In the genomic region with DNA sequence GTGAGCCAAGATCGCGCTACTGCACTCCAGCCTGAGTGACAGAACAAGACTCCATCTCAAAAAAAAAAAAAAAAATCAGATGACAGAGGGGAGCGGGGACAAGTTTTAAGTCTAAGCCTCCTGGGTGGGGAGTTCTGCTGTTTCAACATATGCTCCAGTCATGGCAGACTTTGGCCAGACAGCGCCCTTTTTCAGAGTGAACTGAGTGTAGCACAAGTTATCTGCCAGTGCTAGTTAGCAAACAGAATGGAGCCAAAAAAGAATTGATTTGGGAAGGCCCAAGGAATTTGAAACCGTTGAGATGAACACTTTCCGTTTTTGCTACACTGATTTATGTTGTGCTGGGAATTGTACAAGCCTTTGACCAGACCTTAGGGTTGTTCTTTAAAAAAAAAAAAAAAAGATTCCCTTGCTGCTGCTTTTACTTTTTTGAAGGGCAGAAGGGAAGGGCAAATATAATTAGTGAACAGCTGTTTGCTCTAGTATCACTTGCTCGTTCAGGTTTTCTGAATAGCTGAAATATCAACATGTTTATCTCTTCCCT, we compare ENCODE assay signal across 1 cellular context.
A peak's percentile ranks its signal among the peaks of the same experiment; 100 is the strongest.
TF ChIP-seq lines count a peak whose summit lies in the region.

No MANE protein-coding gene starts in this region.

TF ChIP-seq in HepG2, 621 proteins besides CTCF, POLR2A, EP300 and RAD21 (continued from another document and continues in another):
- TF ChIP-seq, protein P1, sequence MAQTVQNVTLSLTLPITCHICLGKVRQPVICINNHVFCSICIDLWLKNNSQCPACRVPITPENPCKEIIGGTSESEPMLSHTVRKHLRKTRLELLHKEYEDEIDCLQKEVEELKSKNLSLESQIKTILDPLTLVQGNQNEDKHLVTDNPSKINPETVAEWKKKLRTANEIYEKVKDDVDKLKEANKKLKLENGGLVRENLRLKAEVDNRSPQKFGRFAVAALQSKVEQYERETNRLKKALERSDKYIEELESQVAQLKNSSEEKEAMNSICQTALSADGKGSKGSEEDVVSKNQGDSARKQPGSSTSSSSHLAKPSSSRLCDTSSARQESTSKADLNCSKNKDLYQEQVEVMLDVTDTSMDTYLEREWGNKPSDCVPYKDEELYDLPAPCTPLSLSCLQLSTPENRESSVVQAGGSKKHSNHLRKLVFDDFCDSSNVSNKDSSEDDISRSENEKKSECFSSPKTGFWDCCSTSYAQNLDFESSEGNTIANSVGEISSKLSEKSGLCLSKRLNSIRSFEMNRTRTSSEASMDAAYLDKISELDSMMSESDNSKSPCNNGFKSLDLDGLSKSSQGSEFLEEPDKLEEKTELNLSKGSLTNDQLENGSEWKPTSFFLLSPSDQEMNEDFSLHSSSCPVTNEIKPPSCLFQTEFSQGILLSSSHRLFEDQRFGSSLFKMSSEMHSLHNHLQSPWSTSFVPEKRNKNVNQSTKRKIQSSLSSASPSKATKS (CRISPR knock-in tag; IDR thresholded peaks at IDR 0.05): no peak
- no peak for TF ChIP-seq PRPF4 (IDR thresholded peaks at IDR 0.05; ENCODE audit: low read depth, low read length, poor library complexity, severe bottlenecking)
- no peak for TF ChIP-seq ZNF121 (CRISPR knock-in tag; IDR thresholded peaks at IDR 0.05)
- TF ChIP-seq, protein P2, sequence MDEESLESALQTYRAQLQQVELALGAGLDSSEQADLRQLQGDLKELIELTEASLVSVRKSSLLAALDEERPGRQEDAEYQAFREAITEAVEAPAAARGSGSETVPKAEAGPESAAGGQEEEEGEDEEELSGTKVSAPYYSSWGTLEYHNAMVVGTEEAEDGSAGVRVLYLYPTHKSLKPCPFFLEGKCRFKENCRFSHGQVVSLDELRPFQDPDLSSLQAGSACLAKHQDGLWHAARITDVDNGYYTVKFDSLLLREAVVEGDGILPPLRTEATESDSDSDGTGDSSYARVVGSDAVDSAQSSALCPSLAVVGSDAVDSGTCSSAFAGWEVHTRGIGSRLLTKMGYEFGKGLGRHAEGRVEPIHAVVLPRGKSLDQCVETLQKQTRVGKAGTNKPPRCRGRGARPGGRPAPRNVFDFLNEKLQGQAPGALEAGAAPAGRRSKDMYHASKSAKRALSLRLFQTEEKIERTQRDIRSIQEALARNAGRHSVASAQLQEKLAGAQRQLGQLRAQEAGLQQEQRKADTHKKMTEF (CRISPR knock-in tag; IDR thresholded peaks at IDR 0.05): peak; percentile 65
- TF ChIP-seq NR2C2 (CRISPR knock-in tag; IDR thresholded peaks at IDR 0.05; ENCODE audit: borderline replicate concordance): no peak
- TF ChIP-seq, protein P3, sequence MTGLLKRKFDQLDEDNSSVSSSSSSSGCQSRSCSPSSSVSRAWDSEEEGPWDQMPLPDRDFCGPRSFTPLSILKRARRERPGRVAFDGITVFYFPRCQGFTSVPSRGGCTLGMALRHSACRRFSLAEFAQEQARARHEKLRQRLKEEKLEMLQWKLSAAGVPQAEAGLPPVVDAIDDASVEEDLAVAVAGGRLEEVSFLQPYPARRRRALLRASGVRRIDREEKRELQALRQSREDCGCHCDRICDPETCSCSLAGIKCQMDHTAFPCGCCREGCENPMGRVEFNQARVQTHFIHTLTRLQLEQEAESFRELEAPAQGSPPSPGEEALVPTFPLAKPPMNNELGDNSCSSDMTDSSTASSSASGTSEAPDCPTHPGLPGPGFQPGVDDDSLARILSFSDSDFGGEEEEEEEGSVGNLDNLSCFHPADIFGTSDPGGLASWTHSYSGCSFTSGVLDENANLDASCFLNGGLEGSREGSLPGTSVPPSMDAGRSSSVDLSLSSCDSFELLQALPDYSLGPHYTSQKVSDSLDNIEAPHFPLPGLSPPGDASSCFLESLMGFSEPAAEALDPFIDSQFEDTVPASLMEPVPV (CRISPR knock-in tag; IDR thresholded peaks at IDR 0.05): no peak
- TF ChIP-seq, protein P4, sequence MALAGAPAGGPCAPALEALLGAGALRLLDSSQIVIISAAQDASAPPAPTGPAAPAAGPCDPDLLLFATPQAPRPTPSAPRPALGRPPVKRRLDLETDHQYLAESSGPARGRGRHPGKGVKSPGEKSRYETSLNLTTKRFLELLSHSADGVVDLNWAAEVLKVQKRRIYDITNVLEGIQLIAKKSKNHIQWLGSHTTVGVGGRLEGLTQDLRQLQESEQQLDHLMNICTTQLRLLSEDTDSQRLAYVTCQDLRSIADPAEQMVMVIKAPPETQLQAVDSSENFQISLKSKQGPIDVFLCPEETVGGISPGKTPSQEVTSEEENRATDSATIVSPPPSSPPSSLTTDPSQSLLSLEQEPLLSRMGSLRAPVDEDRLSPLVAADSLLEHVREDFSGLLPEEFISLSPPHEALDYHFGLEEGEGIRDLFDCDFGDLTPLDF (CRISPR knock-in tag; IDR thresholded peaks at IDR 0.05): no peak
- TF ChIP-seq, protein P5, sequence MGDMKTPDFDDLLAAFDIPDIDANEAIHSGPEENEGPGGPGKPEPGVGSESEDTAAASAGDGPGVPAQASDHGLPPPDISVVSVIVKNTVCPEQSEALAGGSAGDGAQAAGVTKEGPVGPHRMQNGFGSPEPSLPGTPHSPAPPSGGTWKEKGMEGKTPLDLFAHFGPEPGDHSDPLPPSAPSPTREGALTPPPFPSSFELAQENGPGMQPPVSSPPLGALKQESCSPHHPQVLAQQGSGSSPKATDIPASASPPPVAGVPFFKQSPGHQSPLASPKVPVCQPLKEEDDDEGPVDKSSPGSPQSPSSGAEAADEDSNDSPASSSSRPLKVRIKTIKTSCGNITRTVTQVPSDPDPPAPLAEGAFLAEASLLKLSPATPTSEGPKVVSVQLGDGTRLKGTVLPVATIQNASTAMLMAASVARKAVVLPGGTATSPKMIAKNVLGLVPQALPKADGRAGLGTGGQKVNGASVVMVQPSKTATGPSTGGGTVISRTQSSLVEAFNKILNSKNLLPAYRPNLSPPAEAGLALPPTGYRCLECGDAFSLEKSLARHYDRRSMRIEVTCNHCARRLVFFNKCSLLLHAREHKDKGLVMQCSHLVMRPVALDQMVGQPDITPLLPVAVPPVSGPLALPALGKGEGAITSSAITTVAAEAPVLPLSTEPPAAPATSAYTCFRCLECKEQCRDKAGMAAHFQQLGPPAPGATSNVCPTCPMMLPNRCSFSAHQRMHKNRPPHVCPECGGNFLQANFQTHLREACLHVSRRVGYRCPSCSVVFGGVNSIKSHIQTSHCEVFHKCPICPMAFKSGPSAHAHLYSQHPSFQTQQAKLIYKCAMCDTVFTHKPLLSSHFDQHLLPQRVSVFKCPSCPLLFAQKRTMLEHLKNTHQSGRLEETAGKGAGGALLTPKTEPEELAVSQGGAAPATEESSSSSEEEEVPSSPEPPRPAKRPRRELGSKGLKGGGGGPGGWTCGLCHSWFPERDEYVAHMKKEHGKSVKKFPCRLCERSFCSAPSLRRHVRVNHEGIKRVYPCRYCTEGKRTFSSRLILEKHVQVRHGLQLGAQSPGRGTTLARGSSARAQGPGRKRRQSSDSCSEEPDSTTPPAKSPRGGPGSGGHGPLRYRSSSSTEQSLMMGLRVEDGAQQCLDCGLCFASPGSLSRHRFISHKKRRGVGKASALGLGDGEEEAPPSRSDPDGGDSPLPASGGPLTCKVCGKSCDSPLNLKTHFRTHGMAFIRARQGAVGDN (CRISPR knock-in tag; IDR thresholded peaks at IDR 0.05): peak; percentile 29; the same call in 1 of the 2 replicates
- TF ChIP-seq SOX13 (IDR thresholded peaks at IDR 0.05): no peak
- peak in 1 of 2 experiments; percentile 58; a peak in 2 of 4 replicates for TF ChIP-seq SOX13 (CRISPR knock-in tag; conservative IDR thresholded peaks at IDR 0.05 in 1 of 2, IDR thresholded peaks at IDR 0.05 in 1 of 2)
- TF ChIP-seq NFKBIZ (CRISPR knock-in tag; IDR thresholded peaks at IDR 0.05): no peak
- TF ChIP-seq ZNF468 (CRISPR knock-in tag; IDR thresholded peaks at IDR 0.05): no peak
- no peak for TF ChIP-seq HCFC1 (IDR thresholded peaks at IDR 0.05; ENCODE audit: low read depth, low read length)
- TF ChIP-seq, protein P6, sequence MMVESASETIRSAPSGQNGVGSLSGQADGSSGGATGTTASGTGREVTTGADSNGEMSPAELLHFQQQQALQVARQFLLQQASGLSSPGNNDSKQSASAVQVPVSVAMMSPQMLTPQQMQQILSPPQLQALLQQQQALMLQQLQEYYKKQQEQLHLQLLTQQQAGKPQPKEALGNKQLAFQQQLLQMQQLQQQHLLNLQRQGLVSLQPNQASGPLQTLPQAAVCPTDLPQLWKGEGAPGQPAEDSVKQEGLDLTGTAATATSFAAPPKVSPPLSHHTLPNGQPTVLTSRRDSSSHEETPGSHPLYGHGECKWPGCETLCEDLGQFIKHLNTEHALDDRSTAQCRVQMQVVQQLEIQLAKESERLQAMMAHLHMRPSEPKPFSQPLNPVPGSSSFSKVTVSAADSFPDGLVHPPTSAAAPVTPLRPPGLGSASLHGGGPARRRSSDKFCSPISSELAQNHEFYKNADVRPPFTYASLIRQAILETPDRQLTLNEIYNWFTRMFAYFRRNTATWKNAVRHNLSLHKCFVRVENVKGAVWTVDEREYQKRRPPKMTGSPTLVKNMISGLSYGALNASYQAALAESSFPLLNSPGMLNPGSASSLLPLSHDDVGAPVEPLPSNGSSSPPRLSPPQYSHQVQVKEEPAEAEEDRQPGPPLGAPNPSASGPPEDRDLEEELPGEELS (CRISPR knock-in tag; IDR thresholded peaks at IDR 0.05): 0 out of 2 replicates have a peak, but pooled peaks have one; percentile 50
- TF ChIP-seq, protein P7, sequence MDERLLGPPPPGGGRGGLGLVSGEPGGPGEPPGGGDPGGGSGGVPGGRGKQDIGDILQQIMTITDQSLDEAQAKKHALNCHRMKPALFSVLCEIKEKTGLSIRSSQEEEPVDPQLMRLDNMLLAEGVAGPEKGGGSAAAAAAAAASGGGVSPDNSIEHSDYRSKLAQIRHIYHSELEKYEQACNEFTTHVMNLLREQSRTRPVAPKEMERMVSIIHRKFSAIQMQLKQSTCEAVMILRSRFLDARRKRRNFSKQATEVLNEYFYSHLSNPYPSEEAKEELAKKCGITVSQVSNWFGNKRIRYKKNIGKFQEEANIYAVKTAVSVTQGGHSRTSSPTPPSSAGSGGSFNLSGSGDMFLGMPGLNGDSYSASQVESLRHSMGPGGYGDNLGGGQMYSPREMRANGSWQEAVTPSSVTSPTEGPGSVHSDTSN (CRISPR knock-in tag; IDR thresholded peaks at IDR 0.05): no peak
- TF ChIP-seq, protein P8, sequence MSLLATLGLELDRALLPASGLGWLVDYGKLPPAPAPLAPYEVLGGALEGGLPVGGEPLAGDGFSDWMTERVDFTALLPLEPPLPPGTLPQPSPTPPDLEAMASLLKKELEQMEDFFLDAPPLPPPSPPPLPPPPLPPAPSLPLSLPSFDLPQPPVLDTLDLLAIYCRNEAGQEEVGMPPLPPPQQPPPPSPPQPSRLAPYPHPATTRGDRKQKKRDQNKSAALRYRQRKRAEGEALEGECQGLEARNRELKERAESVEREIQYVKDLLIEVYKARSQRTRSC (CRISPR knock-in tag; IDR thresholded peaks at IDR 0.05; ENCODE audit: low read depth): no peak
- TF ChIP-seq, protein P9, sequence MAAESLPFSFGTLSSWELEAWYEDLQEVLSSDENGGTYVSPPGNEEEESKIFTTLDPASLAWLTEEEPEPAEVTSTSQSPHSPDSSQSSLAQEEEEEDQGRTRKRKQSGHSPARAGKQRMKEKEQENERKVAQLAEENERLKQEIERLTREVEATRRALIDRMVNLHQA (CRISPR knock-in tag; IDR thresholded peaks at IDR 0.05): no peak
- no peak for TF ChIP-seq MED8 (CRISPR knock-in tag; IDR thresholded peaks at IDR 0.05; ENCODE audit: insufficient replicate concordance)
- TF ChIP-seq TEAD3 (CRISPR knock-in tag; optimal IDR thresholded peaks at IDR 0.05; ENCODE audit: borderline replicate concordance): peak; percentile 55
- no peak for TF ChIP-seq YEATS2 (CRISPR knock-in tag; IDR thresholded peaks at IDR 0.05; ENCODE audit: borderline replicate concordance)
- TF ChIP-seq CREM (IDR thresholded peaks at IDR 0.05): peak; percentile 31; the same call in 1 of the 2 replicates
- TF ChIP-seq CREM (CRISPR knock-in tag; IDR thresholded peaks at IDR 0.05): no peak
- no peak; the same call in 1 of the 2 replicates for TF ChIP-seq THAP11 (CRISPR knock-in tag; IDR thresholded peaks at IDR 0.05)
- TF ChIP-seq SP1 (IDR thresholded peaks at IDR 0.05): no peak
- TF ChIP-seq SP1 (CRISPR knock-in tag; IDR thresholded peaks at IDR 0.05): no peak
- TF ChIP-seq FOXO1 (CRISPR knock-in tag; IDR thresholded peaks at IDR 0.05): no peak
- peak; percentile 50 for TF ChIP-seq CEBPG (CRISPR knock-in tag; IDR thresholded peaks at IDR 0.05)
- TF ChIP-seq, protein P10, sequence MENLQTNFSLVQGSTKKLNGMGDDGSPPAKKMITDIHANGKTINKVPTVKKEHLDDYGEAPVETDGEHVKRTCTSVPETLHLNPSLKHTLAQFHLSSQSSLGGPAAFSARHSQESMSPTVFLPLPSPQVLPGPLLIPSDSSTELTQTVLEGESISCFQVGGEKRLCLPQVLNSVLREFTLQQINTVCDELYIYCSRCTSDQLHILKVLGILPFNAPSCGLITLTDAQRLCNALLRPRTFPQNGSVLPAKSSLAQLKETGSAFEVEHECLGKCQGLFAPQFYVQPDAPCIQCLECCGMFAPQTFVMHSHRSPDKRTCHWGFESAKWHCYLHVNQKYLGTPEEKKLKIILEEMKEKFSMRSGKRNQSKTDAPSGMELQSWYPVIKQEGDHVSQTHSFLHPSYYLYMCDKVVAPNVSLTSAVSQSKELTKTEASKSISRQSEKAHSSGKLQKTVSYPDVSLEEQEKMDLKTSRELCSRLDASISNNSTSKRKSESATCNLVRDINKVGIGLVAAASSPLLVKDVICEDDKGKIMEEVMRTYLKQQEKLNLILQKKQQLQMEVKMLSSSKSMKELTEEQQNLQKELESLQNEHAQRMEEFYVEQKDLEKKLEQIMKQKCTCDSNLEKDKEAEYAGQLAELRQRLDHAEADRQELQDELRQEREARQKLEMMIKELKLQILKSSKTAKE (CRISPR knock-in tag; IDR thresholded peaks at IDR 0.05; ENCODE audit: borderline replicate concordance): no peak; the same call in 1 of the 2 replicates
- TF ChIP-seq, protein P11, sequence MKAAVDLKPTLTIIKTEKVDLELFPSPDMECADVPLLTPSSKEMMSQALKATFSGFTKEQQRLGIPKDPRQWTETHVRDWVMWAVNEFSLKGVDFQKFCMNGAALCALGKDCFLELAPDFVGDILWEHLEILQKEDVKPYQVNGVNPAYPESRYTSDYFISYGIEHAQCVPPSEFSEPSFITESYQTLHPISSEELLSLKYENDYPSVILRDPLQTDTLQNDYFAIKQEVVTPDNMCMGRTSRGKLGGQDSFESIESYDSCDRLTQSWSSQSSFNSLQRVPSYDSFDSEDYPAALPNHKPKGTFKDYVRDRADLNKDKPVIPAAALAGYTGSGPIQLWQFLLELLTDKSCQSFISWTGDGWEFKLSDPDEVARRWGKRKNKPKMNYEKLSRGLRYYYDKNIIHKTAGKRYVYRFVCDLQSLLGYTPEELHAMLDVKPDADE (CRISPR knock-in tag; IDR thresholded peaks at IDR 0.05): no peak
- TF ChIP-seq ZBTB20 (CRISPR knock-in tag; IDR thresholded peaks at IDR 0.05; ENCODE audit: borderline replicate concordance, low read depth): no peak
- TF ChIP-seq ZNF788 (CRISPR knock-in tag; IDR thresholded peaks at IDR 0.05; ENCODE audit: borderline replicate concordance): no peak
- no peak for TF ChIP-seq KAT2B (IDR thresholded peaks at IDR 0.05; ENCODE audit: borderline replicate concordance, low read depth, low read length)
- no peak for TF ChIP-seq ATF1 (CRISPR knock-in tag; IDR thresholded peaks at IDR 0.05)
- TF ChIP-seq KLF11 (CRISPR knock-in tag; IDR thresholded peaks at IDR 0.05): no peak
- TF ChIP-seq ZNF557 (CRISPR knock-in tag; IDR thresholded peaks at IDR 0.05): no peak
- no peak for TF ChIP-seq ZNF562 (CRISPR knock-in tag; IDR thresholded peaks at IDR 0.05; ENCODE audit: borderline replicate concordance)
- TF ChIP-seq PAF1 (CRISPR knock-in tag; IDR thresholded peaks at IDR 0.05): no peak
- TF ChIP-seq XBP1 (CRISPR knock-in tag; IDR thresholded peaks at IDR 0.05): no peak
- no peak for TF ChIP-seq ZNF101 (CRISPR knock-in tag; IDR thresholded peaks at IDR 0.05; ENCODE audit: borderline replicate concordance, low read depth)
- no peak for TF ChIP-seq ZNF549 (CRISPR knock-in tag; IDR thresholded peaks at IDR 0.05)
- TF ChIP-seq GATAD2A (CRISPR knock-in tag; IDR thresholded peaks at IDR 0.05): peak; percentile 71
- TF ChIP-seq ZNF451 (CRISPR knock-in tag; IDR thresholded peaks at IDR 0.05): no peak
- TF ChIP-seq TBX2 (CRISPR knock-in tag; IDR thresholded peaks at IDR 0.05; ENCODE audit: borderline replicate concordance): peak; percentile 54
- TF ChIP-seq SRSF4 (IDR thresholded peaks at IDR 0.05; ENCODE audit: low read depth, low read length, poor library complexity, severe bottlenecking): no peak
